Comparison of ENCODE assay signal across 35 cellular contexts in genomic region chr18:38634117-38634516, GRCh38.
"Had no signal": no experiment of that assay in that cellular context is flagged by ENCODE, and none has a peak within 500 bp of the region (broad histone marks: within the 10 kb centered on the region; RNA-seq: fewer than 3 reads in every experiment).

No MANE protein-coding gene starts in this region.

- H3K4me3 ChIP-seq: MG63 had no signal

- DNase-seq: Karpas-422, Kasumi-1, KBM-7, KG1, MG63, MM.1S, MV-4-11, NCI-H1048, NCI-H1092, NCI-H1092 treated with DMSO at 0.1 percent for 48 hours, NCI-H1105, NCI-H1105 treated with DMSO at 0.1 percent for 48 hours, NCI-H1417, NCI-H1417 treated with DMSO at 0.1 percent for 48 hours, NCI-H1436, NCI-H1436 treated with DMSO at 0.1 percent for 48 hours, NCI-H146, NCI-H1694, NCI-H1694 treated with DMSO at 0.1 percent for 48 hours, NCI-H187, NCI-H187 treated with DMSO at 0.1 percent for 48 hours, NCI-H1930, NCI-H2029, NCI-H2029 treated with DMSO at 0.1 percent for 48 hours, NCI-H2081, NCI-H2081 treated with DMSO at 0.1 percent for 48 hours, NCI-H2107, NCI-H2171, NCI-H2171 treated with DMSO at 0.1 percent for 48 hours, NCI-H2227 treated with DMSO at 0.1 percent for 48 hours, NCI-H226, NCI-H345, NCI-H446, NCI-H446 treated with DMSO at 0.1 percent for 48 hours had no signal

- H3K27ac ChIP-seq: KMS-11 had no signal

- H3K9me3 ChIP-seq: MG63 had no signal

- H3K36me3 ChIP-seq: MG63 had no signal

- H3K27me3 ChIP-seq: MG63 had no signal
